In the genomic region with DNA sequence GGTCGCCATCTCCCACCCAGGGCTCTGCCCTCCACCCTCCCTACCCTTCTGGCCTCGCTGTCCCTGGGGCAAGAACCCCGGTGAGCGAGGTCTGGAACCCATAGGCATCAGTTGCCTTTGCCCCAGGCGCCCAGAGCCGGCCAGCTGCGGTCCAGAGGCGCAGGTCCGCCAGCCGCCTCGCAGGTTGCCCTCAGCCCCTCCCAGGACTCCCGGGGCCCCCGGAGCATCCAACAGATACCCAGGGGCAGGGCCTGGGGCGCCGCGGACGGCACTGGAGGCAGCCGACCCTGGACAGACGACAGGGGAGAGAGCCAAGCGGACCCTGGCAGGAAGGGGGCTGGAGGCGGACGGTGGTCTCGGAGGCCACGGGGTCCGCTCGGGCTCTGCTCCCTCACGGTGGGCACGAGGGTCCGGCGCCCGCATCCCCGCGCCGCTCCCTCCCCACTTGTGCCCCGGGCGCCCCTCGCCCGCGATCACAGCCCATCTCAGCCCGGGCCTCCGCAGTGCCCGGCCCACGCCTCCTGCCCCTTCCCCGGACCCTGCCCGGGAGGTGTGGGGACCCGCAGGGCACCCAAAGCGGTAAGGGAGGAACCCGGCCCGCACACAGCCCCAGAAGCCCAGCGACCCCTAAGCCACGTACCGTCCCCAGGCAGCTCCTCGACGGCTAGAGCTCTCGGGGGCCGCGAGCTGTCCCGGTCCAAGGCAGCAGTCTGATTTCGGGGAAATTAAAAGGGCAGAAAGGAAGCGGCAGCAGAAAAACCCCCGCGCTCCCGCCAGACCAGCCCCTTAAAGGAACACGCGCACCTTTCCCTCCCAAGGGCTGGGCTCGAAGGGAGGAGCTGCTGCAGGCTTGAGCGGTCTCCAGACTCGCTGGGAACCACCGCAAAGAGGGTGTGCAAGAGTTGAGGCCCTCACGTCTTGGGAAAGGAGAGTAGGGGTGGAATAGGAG, we compare ENCODE assay signal across 8 cellular contexts. TPM values are rescaled to one million over a fixed set of nuclear protein-coding genes. Genes with fewer than 3 reads are reported as not detected.
A peak's percentile ranks its signal among the peaks of the same experiment; 100 is the strongest.
DNase-seq lines count a peak whose midpoint lies in the region; ATAC-seq and TF ChIP-seq lines count a peak whose summit lies in the region.

A gene with protein sequence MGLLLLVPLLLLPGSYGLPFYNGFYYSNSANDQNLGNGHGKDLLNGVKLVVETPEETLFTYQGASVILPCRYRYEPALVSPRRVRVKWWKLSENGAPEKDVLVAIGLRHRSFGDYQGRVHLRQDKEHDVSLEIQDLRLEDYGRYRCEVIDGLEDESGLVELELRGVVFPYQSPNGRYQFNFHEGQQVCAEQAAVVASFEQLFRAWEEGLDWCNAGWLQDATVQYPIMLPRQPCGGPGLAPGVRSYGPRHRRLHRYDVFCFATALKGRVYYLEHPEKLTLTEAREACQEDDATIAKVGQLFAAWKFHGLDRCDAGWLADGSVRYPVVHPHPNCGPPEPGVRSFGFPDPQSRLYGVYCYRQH (minus strand): TSS at position 726 of the 949 bp plus-strand sequence. CDS start 8,246 bp downstream, outside the sequence.

- no peaks in the 10 kb centered on the region for H3K9me3 ChIP-seq in HUES6 (ENCODE audit: control insufficient read depth, insufficient read depth, low read depth, low read length)
- H3K9me3 ChIP-seq in effector memory CD4-positive, alpha-beta T cell (ENCODE audit: control insufficient read depth, low read length) = no peaks in the 10 kb centered on the region
- H3K9me3 ChIP-seq in stomach = no peaks in the 10 kb centered on the region

- H3K27me3 Mint-ChIP-seq in naive B cell = peaks cover 7 to 28% (median 7%) of the 10 kb centered on the region in 3 donors

- H3K27ac Mint-ChIP-seq in naive B cell = peak within 1 kb of the TSS in 4 of 6 donors; percentile 24 to 85 (median 52)

- peaks cover 9 to 17% (median 12%) of the 10 kb centered on the region in 3 donors for H3K4me1 Mint-ChIP-seq in naive B cell

- DNase-seq in activated CD4-positive, alpha-beta T cell treated with anti-CD3 and anti-CD28 coated beads, Interleukin-2, amount 50 U/mL, for 4 hours = peak; percentile 61 to 64
- peak; percentile 24 to 39 (median 34) for DNase-seq in effector memory CD4-positive, alpha-beta T cell
- peak; percentile 25 for DNase-seq in naive B cell
- peak; percentile 49 for DNase-seq in stomach

- H3K36me3 ChIP-seq in HUES6 (ENCODE audit: control insufficient read depth, insufficient read depth, low read length) (peaks cover 12% of the 10 kb centered on the region), stomach (peaks cover 0 to 10% (median 2%) of the 10 kb centered on the region in 4 donors)
- peaks cover 10% of the 10 kb centered on the region for H3K36me3 ChIP-seq in effector memory CD4-positive, alpha-beta T cell (ENCODE audit: control insufficient read depth, insufficient read depth, low read length)

- intact Hi-C loops in stomach (cut with DNase I; ENCODE audit: low total_unique reads) = no loop called here

- ATAC-seq in GM18861 (IDR thresholded peaks at IDR 0.05; ENCODE audit: unreplicated experiment) (peak; percentile 65), naive B cell (ENCODE audit: low read depth in 2 of 2) (peak; percentile 55 to 57), HG03045 (IDR thresholded peaks at IDR 0.05; ENCODE audit: unreplicated experiment) (no peak), GM19467 (IDR thresholded peaks at IDR 0.05; ENCODE audit: unreplicated experiment) (no peak)

- H3K9me3 Mint-ChIP-seq in naive B cell = no peaks in the 10 kb centered on the region

- H3K4me3 Mint-ChIP-seq in naive B cell = peak within 1 kb of the TSS; percentile 75 to 94 (median 91)

- peaks cover 30% of the 10 kb centered on the region for H3K4me1 ChIP-seq in HUES6 (ENCODE audit: control insufficient read depth, insufficient read depth, low read length)
- peaks cover 26% of the 10 kb centered on the region for H3K4me1 ChIP-seq in effector memory CD4-positive, alpha-beta T cell (ENCODE audit: control insufficient read depth, insufficient read depth, low read length, poor library complexity, severe bottlenecking)
- peaks cover 27 to 40% (median 37%) of the 10 kb centered on the region in 4 donors for H3K4me1 ChIP-seq in stomach

- no peak within 1 kb of the TSS for H3K27ac ChIP-seq in HUES6 (ENCODE audit: low read depth, low read length)
- peak within 1 kb of the TSS; percentile 80 for H3K27ac ChIP-seq in effector memory CD4-positive, alpha-beta T cell (ENCODE audit: insufficient read depth, low read length, poor library complexity, severe bottlenecking)
- peak within 1 kb of the TSS in 2 of 5 donors; percentile 28 to 54 for H3K27ac ChIP-seq in stomach

- no peaks in the 10 kb centered on the region for H3K36me3 Mint-ChIP-seq in naive B cell

- H3K27me3 ChIP-seq in HUES6 (ENCODE audit: control insufficient read depth, insufficient read depth, low read length) (peaks cover 22% of the 10 kb centered on the region), stomach (peaks cover 0 to 38% (median 17%) of the 10 kb centered on the region in 3 donors)
- no peaks in the 10 kb centered on the region for H3K27me3 ChIP-seq in effector memory CD4-positive, alpha-beta T cell (replicated peaks; ENCODE audit: control insufficient read depth, insufficient read depth, low read length, poor library complexity, severe bottlenecking)

- H3K9ac ChIP-seq in HUES6 (ENCODE audit: low read length) = no peak within 1 kb of the TSS

- WGBS in stomach, 5 donors = 1 to 2% (median 2%) methylated on average over 14 to 70 of the region's 70 CpGs

- TF ChIP-seq EP300 in stomach (IDR thresholded peaks at IDR 0.05) = no peak

- no peak for TF ChIP-seq CTCF in stomach (IDR thresholded peaks at IDR 0.05)

- TF ChIP-seq POLR2A in stomach (IDR thresholded peaks at IDR 0.05) = no peak

- H3K4me3 ChIP-seq in HUES6 (ENCODE audit: low read depth, low read length) = peak within 1 kb of the TSS; percentile 60
- H3K4me3 ChIP-seq in effector memory CD4-positive, alpha-beta T cell (ENCODE audit: insufficient read depth, low read depth, low read length, poor library complexity, severe bottlenecking) = peak within 1 kb of the TSS; percentile 96
- H3K4me3 ChIP-seq in stomach = peak within 1 kb of the TSS; percentile 43 to 71 (median 54)

RNA-seq across cellular contexts. Expression of the gene that starts here (rescaled TPM):
- polyA plus RNA-seq in naive B cell (ENCODE audit: low read depth in 6 of 6) (1 to 10 TPM; 2.1 to 4.5 (median 2.7) TPM), stomach (1 to 10 TPM in 1 of 3 donors, under 1 TPM in 2; 0.61 to 6.4 (median 1.00) TPM)
- total RNA-seq in stomach = 10 to 100 TPM in 1 of 5 donors, 1 to 10 TPM in 3, not detected in 1; 2.9 to 33.9 (median 7.4) TPM

Comparison
In these comparisons a context has a peak if more than half of its experiments do, and no peak if none do; other contexts are left out.
1. ATAC-seq: peak in GM18861 (single experiment) and naive B cell (2 of 2); none in HG03045 (single experiment) and GM19467 (single experiment).
2. Peak in every context shown above with its lines, with median percentiles within 50 percentile points of each other: H3K4me3 ChIP-seq and DNase-seq.